Comparison of ENCODE assay signal across 8 cellular contexts in the genomic region with DNA sequence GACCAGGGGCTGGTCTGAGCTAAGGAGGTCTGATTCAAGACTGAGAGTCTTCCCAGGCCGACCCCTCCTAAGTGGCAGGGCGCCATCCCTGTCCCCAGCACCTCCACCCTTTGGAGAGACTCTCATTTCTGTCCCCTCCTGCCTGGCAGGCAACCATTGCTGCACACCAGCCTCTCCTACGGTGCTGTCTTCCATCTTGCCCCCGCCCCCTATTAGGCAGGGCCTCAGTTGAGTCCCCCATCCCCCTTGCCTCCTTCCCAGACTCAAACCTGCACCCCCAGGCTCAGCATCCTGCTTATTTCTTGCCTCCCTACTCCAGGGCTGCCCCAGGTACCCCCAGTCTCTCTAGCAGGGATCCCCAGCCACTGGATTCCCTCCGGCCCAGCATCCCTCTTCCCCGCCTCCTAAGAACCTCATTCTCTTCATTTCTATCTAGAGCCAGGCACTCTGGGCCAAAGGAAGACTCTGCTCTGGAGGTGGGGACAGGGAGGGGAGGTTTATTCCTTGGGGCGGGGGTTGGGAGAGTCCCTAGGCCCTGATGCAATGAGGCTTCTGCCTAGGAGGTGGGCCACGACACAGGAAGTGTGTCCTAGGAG. TPM values are rescaled to one million over a fixed set of nuclear protein-coding genes. Genes with fewer than 3 reads are reported as not detected.
DNase-seq lines count a peak whose midpoint lies in the region; ATAC-seq and TF ChIP-seq lines count a peak whose summit lies in the region.
"Had no signal": no experiment of that assay in that cellular context is flagged by ENCODE, and none has a peak within 500 bp of the region (broad histone marks: within the 10 kb centered on the region; RNA-seq: fewer than 3 reads in every experiment).

No MANE protein-coding gene starts in this region.

- intact Hi-C loops in right cardiac atrium (cut with DNase I): no loop called here

- peaks cover 8% of the 10 kb centered on the region for H3K9me2 ChIP-seq in GM23338 (ENCODE audit: insufficient read depth)

- H2AFZ ChIP-seq in GM23338: no peak overlapping the region

- TF ChIP-seq POLR2A in Peyer's patch (IDR thresholded peaks at IDR 0.05): no peak

- peak overlapping the region; percentile 99 for H3K27ac Mint-ChIP-seq in GM23338

- H3K36me3 Mint-ChIP-seq in GM23338 (ENCODE audit: low read depth): peaks cover 25% of the 10 kb centered on the region

- H3K4me1 ChIP-seq in GM23338 (ENCODE audit: insufficient read depth): peaks cover 27% of the 10 kb centered on the region
- H3K4me1 ChIP-seq in Peyer's patch: peaks cover 11 to 65% (median 28%) of the 10 kb centered on the region in 4 donors
- H3K4me1 ChIP-seq in right cardiac atrium (ENCODE audit: control insufficient read depth, insufficient read depth, low read length): peaks cover 11% of the 10 kb centered on the region

- H3K4me3 ChIP-seq in GM23338 (peak overlapping the region; percentile 96), Peyer's patch (peak overlapping the region in 3 of 4 donors; percentile 8 to 48 (median 48)), right cardiac atrium (ENCODE audit: low read length) (peak overlapping the region; percentile 5), skin epidermis (peak overlapping the region in 2 of 7 experiments; percentile 22 to 34)

- H3K27me3 Mint-ChIP-seq in GM23338 (ENCODE audit: insufficient read depth, low read depth, poor library complexity): peaks cover 27% of the 10 kb centered on the region

- peak overlapping the region; percentile 100 for H3K27ac ChIP-seq in GM23338 (ENCODE audit: low read depth)
- peak overlapping the region; percentile 62 to 91 (median 74) for H3K27ac ChIP-seq in Peyer's patch
- H3K27ac ChIP-seq in right cardiac atrium (ENCODE audit: low read length): peak overlapping the region; percentile 82
- H3K27ac ChIP-seq in skin epidermis: peak overlapping the region in 14 of 21 experiments; percentile 1 to 71 (median 54)

- H3K9me3 ChIP-seq in Peyer's patch (no peaks in the 10 kb centered on the region), right cardiac atrium (ENCODE audit: control insufficient read depth, low read length) (no peaks in the 10 kb centered on the region)

- 37% methylated on average over 8 of the region's 8 CpGs for WGBS in right cardiac atrium

- peak; percentile 4 for ATAC-seq in GM23338
- no peak for ATAC-seq in right cardiac atrium
- ATAC-seq in GM19452 (IDR thresholded peaks at IDR 0.05; ENCODE audit: unreplicated experiment): no peak
- no peak for ATAC-seq in GM19463 (IDR thresholded peaks at IDR 0.05; ENCODE audit: unreplicated experiment)
- ATAC-seq in GM18502 (IDR thresholded peaks at IDR 0.05; ENCODE audit: poor library complexity, unreplicated experiment): no peak

- H3K4me3 Mint-ChIP-seq in GM23338: peak overlapping the region; percentile 81

- peak overlapping the region; percentile 99 for H3K4me2 ChIP-seq in GM23338

- H3K27me3 ChIP-seq in GM23338 (ENCODE audit: insufficient read depth): no peaks in the 10 kb centered on the region
- no peaks in the 10 kb centered on the region for H3K27me3 ChIP-seq in Peyer's patch
- H3K27me3 ChIP-seq in right cardiac atrium (ENCODE audit: control insufficient read depth, insufficient read depth): no peaks in the 10 kb centered on the region

- no peaks in the 10 kb centered on the region; the same call in 1 of the 2 replicates for H4K20me1 ChIP-seq in GM23338 (replicated peaks; ENCODE audit: insufficient read depth)

- peaks cover 26% of the 10 kb centered on the region for H3F3A ChIP-seq in GM23338 (replicated peaks; ENCODE audit: low read depth)

- TF ChIP-seq CTCF in GM23338 (conservative IDR thresholded peaks at IDR 0.05; ENCODE audit: low read depth in 2 of 2) (no peak), Peyer's patch (IDR thresholded peaks at IDR 0.05) (no peak)

- peaks cover 9% of the 10 kb centered on the region; the same call in 2 of the 3 replicates for H3K9me3 Mint-ChIP-seq in GM23338

- DNase-seq in GM23338 (ENCODE audit: low spot score) (peak; percentile 82), Peyer's patch (no peak), right cardiac atrium (peak in 1 of 3 donors; percentile 71)
- DNase-seq: activated T-cell treated with anti-CD3 and anti-CD28 coated beads for 4 hours had no signal

- peaks cover 16% of the 10 kb centered on the region for H3K79me2 ChIP-seq in GM23338 (replicated peaks; ENCODE audit: insufficient read depth)

- peaks cover 19% of the 10 kb centered on the region for H3K4me1 Mint-ChIP-seq in GM23338

- H3K36me3 ChIP-seq in GM23338 (ENCODE audit: insufficient read depth) (peaks cover 3% of the 10 kb centered on the region; the same call in 1 of the 2 replicates), Peyer's patch (no peaks in the 10 kb centered on the region)

TF ChIP-seq in GM23338, 12 proteins besides CTCF, POLR2A, EP300 and RAD21:
- TF ChIP-seq POLR2AphosphoS5 (IDR thresholded peaks at IDR 0.05; ENCODE audit: low read depth): 0 out of 2 replicates have a peak, but pooled peaks have one; percentile 4
- TF ChIP-seq EZH2phosphoT487 (IDR thresholded peaks at IDR 0.05; ENCODE audit: unreplicated experiment): no peak

RNA-seq across cellular contexts. Expression of a gene that starts 1.7 kb away (rescaled TPM):
- 60.1 and 66.9 TPM in 2 replicates for total RNA-seq in GM23338 (2014; rRNA removed; shearing (Covaris generic))
- polyA plus RNA-seq in GM23338 (2016; fragmentation: Nextera tagmentation; extraction: Ambion mirVana): 4.7 and 5.5 TPM in 2 replicates
- total RNA-seq in Peyer's patch: under 1 TPM in 2 of 4 donors, not detected in 2; 0.57 to 0.67 TPM
- total RNA-seq in right cardiac atrium: 10 to 100 TPM in 1 of 4 donors, 1 to 10 TPM in 3; 1.6 to 10.1 (median 8.7) TPM
- polyA plus RNA-seq in right cardiac atrium: 3.2 TPM

RNA-seq across cellular contexts. Expression of a gene that starts 20.1 kb away (rescaled TPM):
- total RNA-seq in GM23338 (2014; rRNA removed; shearing (Covaris generic)): 24.6 and 26.8 TPM in 2 replicates
- 10.1 and 12.1 TPM in 2 replicates for polyA plus RNA-seq in GM23338 (2016; fragmentation: Nextera tagmentation; extraction: Ambion mirVana)
- 10 to 100 TPM; 46.2 to 80.0 (median 57.1) TPM for total RNA-seq in Peyer's patch
- total RNA-seq in right cardiac atrium: 10 to 100 TPM; 27.4 to 47.6 (median 29.2) TPM
- polyA plus RNA-seq in right cardiac atrium: 20.1 TPM

RNA-seq across cellular contexts. Expression of a gene that starts 55.7 kb away (rescaled TPM):
- 385 and 427 TPM in 2 replicates for total RNA-seq in GM23338 (2014; rRNA removed; shearing (Covaris generic))
- polyA plus RNA-seq in GM23338 (2016; fragmentation: Nextera tagmentation; extraction: Ambion mirVana) (483 and 516 TPM in 2 replicates), right cardiac atrium (2,526 TPM)
- total RNA-seq in Peyer's patch (1,000 to 10,000 TPM in 2 of 4 donors, 100 to 1,000 TPM in 2; 390 to 1,297 (median 877) TPM), right cardiac atrium (100 to 1,000 TPM; 726 to 908 (median 798) TPM)
